In genomic region chr20:51198238-51198637, GRCh38 we compare ENCODE assay signal across 2 cellular contexts.
TF ChIP-seq lines count a peak whose summit lies in the region.

No MANE protein-coding gene starts in this region.

TF ChIP-seq in HepG2, 621 proteins besides CTCF, POLR2A, EP300 and RAD21:
- TF ChIP-seq ZBTB40 (IDR thresholded peaks at IDR 0.05) (0 out of 2 replicates have a peak, but pooled peaks have one; percentile 5), ZBTB40 (CRISPR knock-in tag; IDR thresholded peaks at IDR 0.05) (peak; percentile 87), ZNF788 (CRISPR knock-in tag; IDR thresholded peaks at IDR 0.05; ENCODE audit: borderline replicate concordance) (no peak)
TF ChIP-seq in HepG2: peak in this region for 1.

TF ChIP-seq in K562, 482 proteins besides CTCF, POLR2A, EP300 and RAD21:
- no peak for TF ChIP-seq NKRF (IDR thresholded peaks at IDR 0.05; ENCODE audit: borderline replicate concordance)
- TF ChIP-seq CREB5 (CRISPR knock-in tag; IDR thresholded peaks at IDR 0.05), result no peak
- TF ChIP-seq ZBTB40 (IDR thresholded peaks at IDR 0.05), result peak; percentile 90
- peak; percentile 32; the same call in 1 of the 2 replicates for TF ChIP-seq ZBTB40 (CRISPR knock-in tag; IDR thresholded peaks at IDR 0.05)
